8 cellular contexts compared by ENCODE assay signal in genomic region chr1:148724872-148725271, GRCh38. TPM values are rescaled to one million over a fixed set of nuclear protein-coding genes. Genes with fewer than 3 reads are reported as not detected.
DNase-seq lines count a peak whose midpoint lies in the region; ATAC-seq, FAIRE-seq and TF ChIP-seq lines count a peak whose summit lies in the region.
"Not testable (repeated sequence)": the region's sequence is repeated elsewhere in the genome, so short reads cannot be mapped to it uniquely, and the experiment has no call there.
"Had no signal": no experiment of that assay in that cellular context is flagged by ENCODE, and none has a peak within 500 bp of the region (broad histone marks: within the 10 kb centered on the region; RNA-seq: fewer than 3 reads in every experiment).

No MANE protein-coding gene starts in this region.

- not testable (repeated sequence) for H3K9me3 ChIP-seq in PC-3 (ENCODE audit: low read length); RWPE2 (ENCODE audit: severe bottlenecking); right lobe of liver; pancreas

- not testable (repeated sequence) for H3K4me1 ChIP-seq in PC-3 (ENCODE audit: insufficient read depth, low read length); RWPE2 (ENCODE audit: insufficient read depth, poor library complexity, severe bottlenecking); right lobe of liver; pancreas

- not testable (repeated sequence) for H2AFZ ChIP-seq in PC-3 (ENCODE audit: low read length)

- H3K79me2 ChIP-seq in PC-3 (ENCODE audit: low read length) = not testable (repeated sequence)

- not testable (repeated sequence) for DNase-seq in PC-3; RWPE2 (ENCODE audit: low spot score); left lobe of liver (ENCODE audit: low spot score); right lobe of liver; pancreas

- TF ChIP-seq CTCF in PC-3 (conservative IDR thresholded peaks at IDR 0.05; ENCODE audit: low read depth, low read length); RWPE2 (IDR thresholded peaks at IDR 0.05; ENCODE audit: poor library complexity, severe bottlenecking); right lobe of liver (IDR thresholded peaks at IDR 0.05); pancreas (IDR thresholded peaks at IDR 0.05): not testable (repeated sequence)

- not testable (repeated sequence) for H3K9me2 ChIP-seq in PC-3 (replicated peaks; ENCODE audit: low read length)

- not testable (repeated sequence) for H3K4me2 ChIP-seq in PC-3 (ENCODE audit: low read length)

- not testable (repeated sequence) for H4K20me1 ChIP-seq in PC-3 (ENCODE audit: low read length)

- intact Hi-C loops in PC-3 (cut with micrococcal nuclease); right lobe of liver (cut with DNase I); pancreas (cut with DNase I): not testable (repeated sequence)

- H3K36me3 ChIP-seq in PC-3 (ENCODE audit: low read depth, low read length); RWPE2 (ENCODE audit: low read depth); right lobe of liver; pancreas: not testable (repeated sequence)

- H3K27me3 ChIP-seq in PC-3 (ENCODE audit: low read length); RWPE2 (ENCODE audit: insufficient read depth, poor library complexity, severe bottlenecking); right lobe of liver; pancreas: not testable (repeated sequence)

- CTCF ChIA-PET in PC-3 (lab: Charles Lee) = not testable (repeated sequence)

- POLR2A ChIA-PET in PC-3 (lab: Charles Lee; ENCODE audit: unreplicated experiment) = not testable (repeated sequence)

- WGBS in right lobe of liver (ENCODE audit: insufficient coverage, low coverage, low lambda C conversion rate, missing lambda C conversion rate) = no CpG with 5 or more reads among the region's 3 CpGs
- WGBS in pancreas, 2 donors = no CpG with 5 or more reads among the region's 3 CpGs

- H3K27ac ChIP-seq in PC-3 (ENCODE audit: low read length); RWPE2 (ENCODE audit: poor library complexity, severe bottlenecking); right lobe of liver; pancreas: not testable (repeated sequence)

- ATAC-seq in PC-3 (peak; percentile 49), RWPE2 (ENCODE audit: low read depth) (peak; percentile 35; the same call in 1 of the 3 replicates), esophagus mucosa (peak; percentile 83), left lobe of liver (peak; percentile 60), right lobe of liver (peak; percentile 42 to 73 (median 51)), pancreas (peak in 3 of 4 donors; percentile 47 to 67 (median 61))

- not testable (repeated sequence) for H3F3A ChIP-seq in PC-3 (ENCODE audit: low read length, unreplicated experiment)

- H3K9ac ChIP-seq in PC-3 (ENCODE audit: low read length) = not testable (repeated sequence)

- H3K4me3 ChIP-seq in PC-3 (ENCODE audit: low read length); RWPE2 (ENCODE audit: severe bottlenecking); right lobe of liver; pancreas: not testable (repeated sequence)

- TF ChIP-seq POLR2A in right lobe of liver (IDR thresholded peaks at IDR 0.05) = not testable (repeated sequence)

- not testable (repeated sequence) for FAIRE-seq in pancreas (lab: Jason Lieb, UNC)

- not testable (repeated sequence) for BruUV-seq in PC-3 (replicated peaks; lab: Mats Ljungman, UMichigan)

RNA-seq across cellular contexts. Expression of gene NUDT4B, which starts 23.7 kb away (rescaled TPM):
- 18.0 and 29.9 TPM in 2 replicates for total RNA-seq in PC-3 (2014; rRNA removed)
- total RNA-seq in esophagus mucosa = not detected
- 0.33 TPM for total RNA-seq in left lobe of liver
- total RNA-seq in right lobe of liver = 10 to 100 TPM in 1 of 6 experiments, 1 to 10 TPM in 4, under 1 TPM in 1; 0.42 to 17.6 (median 2.5) TPM
- 1 to 10 TPM in 1 of 6 donors, under 1 TPM in 3, not detected in 2; 0.32 to 1.8 (median 0.57) TPM for total RNA-seq in pancreas
- under 1 TPM; 0.27 to 0.31 TPM for polyA plus RNA-seq in pancreas
- total RNA-seq: A673; CD4-positive, CD25-positive, alpha-beta regulatory T cell had no signal
